Comparison of ENCODE assay signal across 10 cellular contexts in genomic region chr1:25245393-25245792, GRCh38. TPM values are rescaled to one million over a fixed set of nuclear protein-coding genes. Genes with fewer than 3 reads are reported as not detected.
DNase-seq lines count a peak whose midpoint lies in the region; ATAC-seq and TF ChIP-seq lines count a peak whose summit lies in the region.
"Had no signal": no experiment of that assay in that cellular context is flagged by ENCODE, and none has a peak within 500 bp of the region (broad histone marks: within the 10 kb centered on the region; RNA-seq: fewer than 3 reads in every experiment).

No MANE protein-coding gene starts in this region.

- TF ChIP-seq EP300 in ovary (IDR thresholded peaks at IDR 0.05) = no peak

- peak overlapping the region; percentile 99 for H3K27ac Mint-ChIP-seq in CD8-positive, alpha-beta T cell

- no peak for TF ChIP-seq POLR2A in ovary (IDR thresholded peaks at IDR 0.05)

- TF ChIP-seq CTCF in CD8-positive, alpha-beta T cell (IDR thresholded peaks at IDR 0.05) = no peak
- TF ChIP-seq CTCF in OCI-LY7 (conservative IDR thresholded peaks at IDR 0.05; ENCODE audit: low read length) = no peak
- TF ChIP-seq CTCF in epithelial cell of esophagus (IDR thresholded peaks at IDR 0.05; ENCODE audit: insufficient read depth, low read depth, low read length, missing control alignments) = no peak
- no peak for TF ChIP-seq CTCF in ovary (IDR thresholded peaks at IDR 0.05)

- peaks cover 51% of the 10 kb centered on the region for H3K79me2 ChIP-seq in OCI-LY7 (ENCODE audit: insufficient read depth, low read depth, low read length)

- no peaks in the 10 kb centered on the region for H3K27me3 ChIP-seq in CD8-positive, alpha-beta T cell (ENCODE audit: insufficient read depth, low read length)
- no peaks in the 10 kb centered on the region for H3K27me3 ChIP-seq in ovary

- peaks cover 28% of the 10 kb centered on the region for H4K20me1 ChIP-seq in OCI-LY7 (ENCODE audit: insufficient read depth, low read length)

- no peak for DNase-seq in CD8-positive, alpha-beta T cell
- DNase-seq in OCI-LY7 (ENCODE audit: low spot score) (no peak), epithelial cell of esophagus (ENCODE audit: low read depth) (no peak), ovary (no peak), SKM-1 (lab: John Stamatoyannopoulos, UW; ENCODE audit: unreplicated experiment) (no peak), middle frontal gyrus (ENCODE audit: extremely low spot score, low spot score) (no peak)
- DNase-seq: head of caudate nucleus; stimulated activated CD8-positive, alpha-beta memory T cell treated with anti-CD3 and anti-CD28 coated beads, Interleukin-4, amount 100 ng/mL, for 48 hours had no signal

- peaks cover 42% of the 10 kb centered on the region for H3K36me3 ChIP-seq in CD8-positive, alpha-beta T cell (ENCODE audit: insufficient read depth, low read length)
- H3K36me3 ChIP-seq in OCI-LY7 (ENCODE audit: insufficient read depth, low read length) (peaks cover 64% of the 10 kb centered on the region), ovary (no peaks in the 10 kb centered on the region)

- no peaks in the 10 kb centered on the region for H3K9me2 ChIP-seq in OCI-LY7 (ENCODE audit: insufficient read depth, low read length)

- no peak overlapping the region for H2AFZ ChIP-seq in OCI-LY7 (ENCODE audit: low read length)

- H3K9me3 Mint-ChIP-seq in CD8-positive, alpha-beta T cell = no peaks in the 10 kb centered on the region

- H3K36me3 Mint-ChIP-seq in CD8-positive, alpha-beta T cell = peaks cover 61% of the 10 kb centered on the region

- POLR2A ChIA-PET in CD8-positive, alpha-beta T cell (lab: Charles Lee) = interaction anchor here (1.3 to 5.4 kb wide), 3 partner anchors 10 to 14 kb away, joined by 3 to 131 read pairs (median 9); partner anchors contain the start of gene SYF2
- POLR2A ChIA-PET in OCI-LY7 (lab: Charles Lee) = interaction anchor here (0.6 to 1.7 kb wide), 3 partner anchors 9 to 627 kb away, joined by 3 to 9 read pairs (median 3); partner anchors contain the start of gene SYF2

- CTCF ChIA-PET in CD8-positive, alpha-beta T cell (lab: Charles Lee) = interaction anchor here (0.6 to 1.3 kb wide), 2 partner anchors 13 to 1637 kb away, joined by 3 to 4 read pairs; partner anchors contain the start of gene SYF2
- CTCF ChIA-PET in OCI-LY7 (lab: Charles Lee; ENCODE audit: unreplicated experiment) = no interaction called here

- intact Hi-C loops in CD8-positive, alpha-beta T cell (cut with DNase I, micrococcal nuclease) = loop anchor here in 1 of 2 experiments (5.0 to 10.0 kb wide), 4 partner anchors 92 to 869 kb away; partner anchors contain the start of genes CLIC4, PDIK1L and TMEM50A
- intact Hi-C loops in OCI-LY7 (cut with micrococcal nuclease; ENCODE audit: unreplicated experiment) = loop anchor here (5.0 to 10.0 kb wide), 2 partner anchors 92 to 579 kb away; partner anchors contain the start of gene TMEM50A
- intact Hi-C loops in ovary (cut with DNase I) = loop anchor here in 1 of 4 donors (10.0 kb wide), 1 partner anchor 299 kb away; the partner anchor contains the start of gene LDLRAP1

- no peaks in the 10 kb centered on the region for H3K9me3 ChIP-seq in CD8-positive, alpha-beta T cell (ENCODE audit: low read length)
- no peaks in the 10 kb centered on the region for H3K9me3 ChIP-seq in OCI-LY7 (ENCODE audit: low read length)
- no peaks in the 10 kb centered on the region for H3K9me3 ChIP-seq in ovary

- H3K4me1 ChIP-seq in CD8-positive, alpha-beta T cell (ENCODE audit: insufficient read depth, low read length) = peaks cover 56% of the 10 kb centered on the region
- H3K4me1 ChIP-seq in OCI-LY7 (ENCODE audit: insufficient read depth, low read length, poor library complexity, severe bottlenecking) (peaks cover 44% of the 10 kb centered on the region), ovary (ENCODE audit: insufficient read depth) (peaks cover 2% of the 10 kb centered on the region)

- peak overlapping the region; percentile 83 for H3K4me2 ChIP-seq in OCI-LY7 (ENCODE audit: low read length)

- 61 to 76% (median 62%) methylated on average over 5 of the region's 5 CpGs for WGBS in ovary, 3 donors

- H3K27me3 Mint-ChIP-seq in CD8-positive, alpha-beta T cell (ENCODE audit: low read depth) = no peaks in the 10 kb centered on the region

- no peak for ATAC-seq in CD8-positive, alpha-beta T cell
- ATAC-seq in HG03521 (IDR thresholded peaks at IDR 0.05; ENCODE audit: unreplicated experiment) (no peak), GM21528 (IDR thresholded peaks at IDR 0.05; ENCODE audit: low FRiP score, unreplicated experiment) (no peak)

- no peak overlapping the region for H3K27ac ChIP-seq in CD8-positive, alpha-beta T cell (ENCODE audit: low read depth, low read length)
- no peak overlapping the region for H3K27ac ChIP-seq in OCI-LY7 (ENCODE audit: low read depth, low read length, poor library complexity, severe bottlenecking)
- H3K27ac ChIP-seq in ovary = no peak overlapping the region

- no TSS peak for BruUV-seq in OCI-LY7 (replicated peaks; lab: Mats Ljungman, UMichigan)

- peaks cover 55% of the 10 kb centered on the region for H3K4me1 Mint-ChIP-seq in CD8-positive, alpha-beta T cell (ENCODE audit: low read depth)

- peak overlapping the region; percentile 96 for H3K4me3 Mint-ChIP-seq in CD8-positive, alpha-beta T cell

- peak overlapping the region; percentile 82 for H3K4me3 ChIP-seq in CD8-positive, alpha-beta T cell (ENCODE audit: low read depth, low read length)
- H3K4me3 ChIP-seq in OCI-LY7 (ENCODE audit: low read depth, low read length, poor library complexity, severe bottlenecking) = peak overlapping the region; percentile 78
- H3K4me3 ChIP-seq in epithelial cell of esophagus (ENCODE audit: low read length) = peak overlapping the region; percentile 100
- peak overlapping the region; percentile 90 for H3K4me3 ChIP-seq in ovary

RNA-seq across cellular contexts. Expression of gene RSRP1, which starts 1.9 kb away (rescaled TPM):
- 100 to 1,000 TPM; 472 to 482 TPM for total RNA-seq in CD8-positive, alpha-beta T cell
- 141 and 147 TPM in 2 replicates for total RNA-seq in OCI-LY7 (2014; rRNA removed; shearing (Covaris generic))
- total RNA-seq in OCI-LY7 (2022) = 143 and 146 TPM in 2 replicates
- total RNA-seq in ovary = 100 to 1,000 TPM in 2 of 7 donors, 10 to 100 TPM in 5; 52.1 to 138 (median 82.1) TPM
- 100 to 1,000 TPM in 1 of 2 donors, 10 to 100 TPM in 1; 70.0 to 131 TPM for polyA plus RNA-seq in ovary

RNA-seq across cellular contexts. Expression of gene SYF2, which starts 13.1 kb away (rescaled TPM):
- total RNA-seq in CD8-positive, alpha-beta T cell = 100 to 1,000 TPM; 103 to 118 TPM
- total RNA-seq in OCI-LY7 (2014; rRNA removed; shearing (Covaris generic)) = 29.9 and 32.9 TPM in 2 replicates
- total RNA-seq in OCI-LY7 (2022) = 36.5 and 40.3 TPM in 2 replicates
- total RNA-seq in ovary = 100 to 1,000 TPM in 1 of 7 donors, 10 to 100 TPM in 6; 38.2 to 106 (median 64.5) TPM
- 100 to 1,000 TPM; 122 to 141 TPM for polyA plus RNA-seq in ovary

RNA-seq across cellular contexts. Expression of gene RHD, which starts 26.9 kb away (rescaled TPM):
- total RNA-seq in CD8-positive, alpha-beta T cell = under 1 TPM; 0.14 to 0.19 TPM
- not detected in 2 replicates for total RNA-seq in OCI-LY7 (2014; rRNA removed; shearing (Covaris generic))
- not detected in 2 replicates for total RNA-seq in OCI-LY7 (2022)
- total RNA-seq in ovary = not detected
- not detected for polyA plus RNA-seq in ovary
